2 cellular contexts compared by ENCODE assay signal in the genomic region with DNA sequence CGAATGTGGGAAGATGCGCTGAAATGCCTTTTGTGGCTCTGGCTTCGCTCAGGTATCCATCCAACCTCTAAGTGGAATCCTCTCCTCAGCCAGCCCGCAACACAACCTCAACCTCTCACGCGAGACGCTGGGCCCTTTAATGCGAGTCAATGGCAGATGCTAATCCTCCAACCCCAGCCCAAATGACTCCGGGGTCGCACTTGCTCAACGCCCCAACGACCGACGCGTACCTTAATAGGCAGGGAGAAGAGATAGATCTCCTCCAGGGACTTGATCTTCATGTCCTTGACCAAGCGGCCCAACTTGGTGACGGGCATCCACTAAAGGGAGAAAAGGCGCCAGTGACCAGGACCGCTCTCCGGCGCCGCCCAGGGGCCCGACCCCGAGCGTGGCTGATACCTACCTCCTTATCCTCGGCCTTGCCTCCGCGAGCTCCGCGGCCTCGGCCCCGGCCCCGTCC.
A peak's percentile ranks its signal among the peaks of the same experiment; 100 is the strongest.
TF ChIP-seq lines count a peak whose summit lies in the region.

No MANE protein-coding gene starts in this region.

TF ChIP-seq in endothelial cell of umbilical vein, 7 proteins besides CTCF, POLR2A, EP300 and RAD21:
- TF ChIP-seq MYC (IDR thresholded peaks at IDR 0.05; ENCODE audit: low read depth, low read length) (no peak), EZH2 (IDR thresholded peaks at IDR 0.05; ENCODE audit: borderline replicate concordance, low read depth, low read length, severe bottlenecking) (no peak), MAX (IDR thresholded peaks at IDR 0.05; ENCODE audit: insufficient read depth, insufficient read length) (no peak), GATA2 (IDR thresholded peaks at IDR 0.05; ENCODE audit: insufficient read depth, insufficient read length, low read depth, low read length) (no peak), POLR2AphosphoS5 (IDR thresholded peaks at IDR 0.05; ENCODE audit: insufficient read depth, low read depth, low read length) (no peak), JUN (IDR thresholded peaks at IDR 0.05; ENCODE audit: borderline replicate concordance, insufficient read depth, insufficient read length, low read depth) (no peak), FOS (IDR thresholded peaks at IDR 0.05; ENCODE audit: borderline replicate concordance, insufficient read depth, low read length) (no peak)

TF ChIP-seq in neural cell, 6 proteins besides CTCF, POLR2A, EP300 and RAD21:
- TF ChIP-seq REST (IDR thresholded peaks at IDR 0.05; ENCODE audit: borderline replicate concordance) (no peak), MXI1 (conservative IDR thresholded peaks at IDR 0.05; ENCODE audit: poor library complexity, severe bottlenecking) (no peak), SMC3 (conservative IDR thresholded peaks at IDR 0.05; ENCODE audit: poor library complexity) (peak; percentile 45), TAF1 (IDR thresholded peaks at IDR 0.05; ENCODE audit: low read depth) (no peak)
